ENCODE assay signal across 10 cellular contexts in genomic region chr17:6663200-6663599, GRCh38. TPM values are rescaled to one million over a fixed set of nuclear protein-coding genes. Genes with fewer than 3 reads are reported as not detected.
A peak's percentile ranks its signal among the peaks of the same experiment; 100 is the strongest.
DNase-seq lines count a peak whose midpoint lies in the region.
"Not testable (repeated sequence)": the region's sequence is repeated elsewhere in the genome, so short reads cannot be mapped to it uniquely, and the experiment has no call there.
"Had no signal": no experiment of that assay in that cellular context is flagged by ENCODE, and none has a peak within 500 bp of the region (broad histone marks: within the 10 kb centered on the region; RNA-seq: fewer than 3 reads in every experiment).

No MANE protein-coding gene starts in this region.

- H3K4me1 ChIP-seq in Karpas-422 (ENCODE audit: low read length): peaks cover 44% of the 10 kb centered on the region

- peak overlapping the region; percentile 52 for H3K9ac ChIP-seq in Karpas-422 (ENCODE audit: low read length)

- peaks cover 25% of the 10 kb centered on the region for H3K79me2 ChIP-seq in Karpas-422 (ENCODE audit: low read length)

- H3K4me2 ChIP-seq in Karpas-422 (ENCODE audit: low read depth, low read length, poor library complexity, severe bottlenecking): peak overlapping the region; percentile 80

- H3K9me3 ChIP-seq in Karpas-422 (ENCODE audit: low read length): not testable (repeated sequence)

- H3K27me3 ChIP-seq in Karpas-422 (ENCODE audit: low read length): not testable (repeated sequence)

- H3K9me2 ChIP-seq in Karpas-422 (replicated peaks; ENCODE audit: insufficient read depth, low read length): not testable (repeated sequence)

- H3K27ac ChIP-seq in Karpas-422 (ENCODE audit: low read length): peak overlapping the region; percentile 92

- not testable (repeated sequence) for H4K20me1 ChIP-seq in Karpas-422 (ENCODE audit: insufficient read depth, low read depth, low read length)

- not testable (repeated sequence) for H3K4me3 ChIP-seq in Karpas-422 (ENCODE audit: low read length)

- not testable (repeated sequence) for DNase-seq in Karpas-422
- DNase-seq in mesenteric fat pad (ENCODE audit: low spot score): peak; percentile 43

- not testable (repeated sequence) for H3K36me3 ChIP-seq in Karpas-422 (ENCODE audit: insufficient read depth, low read length)

- not testable (repeated sequence) for H2AFZ ChIP-seq in Karpas-422 (ENCODE audit: low read length)

RNA-seq across cellular contexts. Expression of gene C17orf100, which starts 11.6 kb away (rescaled TPM):
- total RNA-seq in Karpas-422 (2014; rRNA removed; shearing (Covaris generic); ENCODE audit: low replicate concordance): 0.18 TPM in 1 of 2 replicates, not detected in the other
- total RNA-seq in mesenteric fat pad: 0.58 TPM

RNA-seq across cellular contexts. Expression of gene MED31, which starts 11.8 kb away (rescaled TPM):
- total RNA-seq in Karpas-422 (2014; rRNA removed; shearing (Covaris generic); ENCODE audit: low replicate concordance): 11.0 and 45.3 TPM in 2 replicates
- 13.0 TPM for total RNA-seq in mesenteric fat pad

RNA-seq across cellular contexts. Expression of gene TXNDC17, which starts 22.3 kb away (rescaled TPM):
- 75.4 and 83.2 TPM in 2 replicates for total RNA-seq in Karpas-422 (2014; rRNA removed; shearing (Covaris generic); ENCODE audit: low replicate concordance)
- 71.2 TPM for total RNA-seq in mesenteric fat pad

RNA-seq across cellular contexts. Expression of gene KIAA0753, which starts 22.7 kb away (rescaled TPM):
- 13.7 and 30.5 TPM in 2 replicates for total RNA-seq in Karpas-422 (2014; rRNA removed; shearing (Covaris generic); ENCODE audit: low replicate concordance)
- 9.7 TPM for total RNA-seq in mesenteric fat pad

RNA-seq across cellular contexts. Expression of gene SLC13A5, which starts 50.0 kb away (rescaled TPM):
- total RNA-seq in Karpas-422 (2014; rRNA removed; shearing (Covaris generic); ENCODE audit: low replicate concordance): not detected in 2 replicates
- 0.48 TPM for total RNA-seq in mesenteric fat pad
- total RNA-seq: A673; B cell; CD4-positive, alpha-beta memory T cell; CD4-positive, alpha-beta T cell; CD4-positive, CD25-positive, alpha-beta regulatory T cell; CD8-positive, alpha-beta memory T cell; CD8-positive, alpha-beta T cell; Daoy had no signal
